ENCODE assay signal across 23 cellular contexts in genomic region chrY:7736966-7737365, GRCh38.
"Had no signal": no experiment of that assay in that cellular context is flagged by ENCODE, and none has a peak within 500 bp of the region (broad histone marks: within the 10 kb centered on the region; RNA-seq: fewer than 3 reads in every experiment).

No MANE protein-coding gene starts in this region.

- DNase-seq: glutamatergic neuron; immature natural killer cell; left cardiac atrium; left ventricle myocardium superior; mesendoderm; naive B cell; occipital lobe; pancreas; retina; right lobe of liver; spleen; stimulated activated CD4-positive, alpha-beta T cell treated with anti-CD3 and anti-CD28 coated beads, Interleukin-15, amount 100 ng/mL, for 24 hours; stimulated activated CD4-positive, alpha-beta T cell treated with anti-CD3 and anti-CD28 coated beads, Interleukin-1b, Interleukin-23, amount 100 ng/mL, for 48 hours; stimulated activated CD4-positive, alpha-beta T cell treated with anti-CD3 and anti-CD28 coated beads, Interleukin-4, amount 100 ng/mL, for 24 hours; stimulated activated naive CD4-positive, alpha-beta T cell; stomach; substantia nigra; trophoblast cell had no signal

- H3K36me3 ChIP-seq: gastroesophageal sphincter, pancreas, prostate gland, right lobe of liver, spleen, stomach, thoracic aorta had no signal

- FAIRE-seq: keratinocyte, pancreas had no signal

- H3K9me3 ChIP-seq: gastroesophageal sphincter, pancreas, prostate gland, right lobe of liver, spleen, stomach, thoracic aorta had no signal

- H3K4me3 ChIP-seq: gastroesophageal sphincter, lung, pancreas, prostate gland, right lobe of liver, spleen, stomach, thoracic aorta had no signal

- ATAC-seq: gastroesophageal sphincter, left cardiac atrium, left ventricle myocardium superior, pancreas, right lobe of liver had no signal

- H3K27me3 ChIP-seq: gastroesophageal sphincter, pancreas, right lobe of liver, spleen, stomach had no signal

- H3K4me1 ChIP-seq: gastroesophageal sphincter, pancreas, prostate gland, right lobe of liver, spleen, stomach had no signal

- H3K27ac ChIP-seq: gastroesophageal sphincter, pancreas, prostate gland, right lobe of liver, spleen, stomach, thoracic aorta had no signal
